ENCODE assay signal across 32 cellular contexts in genomic region chr7:64626557-64626956, GRCh38.
"Had no signal": no experiment of that assay in that cellular context is flagged by ENCODE, and none has a peak within 500 bp of the region (broad histone marks: within the 10 kb centered on the region; RNA-seq: fewer than 3 reads in every experiment).

No MANE protein-coding gene starts in this region.

- H3K27ac Mint-ChIP-seq: activated CD4-positive, alpha-beta memory T cell treated with anti-CD3 and anti-CD28 coated beads for 36 hours; activated CD8-positive, alpha-beta memory T cell treated with anti-CD3 and anti-CD28 coated beads, Interleukin-2, amount 10 ng/mL, durations not matched to agents 7 days and 5 days; activated CD8-positive, alpha-beta T cell treated with anti-CD3 and anti-CD28 coated beads, Interleukin-2, amount 10 ng/mL, durations not matched to agents 7 days and 5 days; activated naive CD4-positive, alpha-beta T cell treated with anti-CD3 and anti-CD28 coated beads, Interleukin-2, amount 10 ng/mL, durations not matched to agents 7 days and 5 days; activated naive CD4-positive, alpha-beta T cell treated with anti-CD3 and anti-CD28 coated beads, Interleukin-2, amount 50 U/mL, for 72 hours; activated naive CD8-positive, alpha-beta T cell treated with anti-CD3 and anti-CD28 coated beads, Interleukin-2, amount 10 ng/mL, durations not matched to agents 7 days and 5 days; activated T-helper 1 cell treated with anti-CD3 and anti-CD28 coated beads, Interleukin-12 subunit alpha, Interleukin-12 subunit beta, Interleukin-2, Interleukin-4 antibody, amounts not matched to agents 30 ng/mL and 10 ng/mL and 1 ng/mL, durations not matched to agents 14 hours and 24 hours and 36 hours; brain; dendritic cell treated with granulocyte-macrophage colony-stimulating factor and Interleukin-4, amounts not matched to agents 40 ng/mL and 50 ng/mL, for 4 days; endodermal cell; T-helper 17 cell; WTC11 had no signal

- H3K27ac ChIP-seq: ascending aorta, coronary artery, dorsolateral prefrontal cortex, epithelial cell of prostate, esophagus squamous epithelium, gastroesophageal sphincter, heart right ventricle, VCaP had no signal

- H3K27me3 ChIP-seq: ascending aorta, dorsolateral prefrontal cortex, esophagus squamous epithelium had no signal

- H3K4me1 ChIP-seq: esophagus squamous epithelium, heart right ventricle had no signal

- H3K9me3 ChIP-seq: ascending aorta, esophagus squamous epithelium, gastroesophageal sphincter, heart right ventricle had no signal

- H3K9me3 Mint-ChIP-seq: activated CD4-positive, alpha-beta memory T cell treated with anti-CD3 and anti-CD28 coated beads for 36 hours; activated naive CD4-positive, alpha-beta T cell treated with anti-CD3 and anti-CD28 coated beads, Interleukin-2, amount 50 U/mL, for 72 hours; central memory CD8-positive, alpha-beta T cell had no signal

- DNase-seq: activated CD4-positive, alpha-beta T cell treated with anti-CD3 and anti-CD28 coated beads for 1 hour; activated CD4-positive, alpha-beta T cell treated with anti-CD3 and anti-CD28 coated beads for 48 hours; activated CD4-positive, alpha-beta T cell treated with anti-CD3 and anti-CD28 coated beads, Interleukin-2, amount 50 U/mL, for 1 hour; activated CD8-positive, alpha-beta memory T cell treated with anti-CD3 and anti-CD28 coated beads, Interleukin-2, amount 10 ng/mL, durations not matched to agents 7 days and 5 days; activated CD8-positive, alpha-beta memory T cell treated with anti-CD3 and anti-CD28 coated beads, Interleukin-2, amount 50 U/mL, for 4 hours; activated CD8-positive, alpha-beta T cell treated with anti-CD3 and anti-CD28 coated beads, Interleukin-2, amount 10 ng/mL, durations not matched to agents 7 days and 5 days; activated gamma-delta T cell; activated naive CD4-positive, alpha-beta T cell; activated naive CD4-positive, alpha-beta T cell treated with anti-CD3 and anti-CD28 coated beads, Interleukin-2, amount 10 ng/mL, durations not matched to agents 7 days and 5 days; activated naive CD8-positive, alpha-beta T cell treated with anti-CD3 and anti-CD28 coated beads, Interleukin-2, amount 10 ng/mL, durations not matched to agents 7 days and 5 days; activated T-cell treated with anti-CD3 and anti-CD28 coated beads, Interleukin-2, amount 50 U/mL, for 1 hour; activated T-cell treated with anti-CD3 and anti-CD28 coated beads, Interleukin-2, amount 50 U/mL, for 48 hours; dorsolateral prefrontal cortex; effector memory CD4-positive, alpha-beta T cell; endodermal cell; esophagus squamous epithelium; foreskin melanocyte; heart right ventricle; T-helper 1 cell; T-helper 17 cell had no signal

- H3K36me3 Mint-ChIP-seq: activated CD4-positive, alpha-beta memory T cell treated with anti-CD3 and anti-CD28 coated beads for 36 hours; activated CD8-positive, alpha-beta memory T cell treated with anti-CD3 and anti-CD28 coated beads, Interleukin-2, amount 10 ng/mL, durations not matched to agents 7 days and 5 days; activated naive CD4-positive, alpha-beta T cell treated with anti-CD3 and anti-CD28 coated beads, Interleukin-2, amount 10 ng/mL, durations not matched to agents 7 days and 5 days; activated naive CD4-positive, alpha-beta T cell treated with anti-CD3 and anti-CD28 coated beads, Interleukin-2, amount 50 U/mL, for 72 hours; activated naive CD8-positive, alpha-beta T cell treated with anti-CD3 and anti-CD28 coated beads, Interleukin-2, amount 10 ng/mL, durations not matched to agents 7 days and 5 days; brain had no signal

- H3K36me3 ChIP-seq: ascending aorta, esophagus squamous epithelium, gastroesophageal sphincter, heart right ventricle had no signal

- ATAC-seq: activated CD8-positive, alpha-beta memory T cell treated with anti-CD3 and anti-CD28 coated beads, Interleukin-2, amount 10 ng/mL, durations not matched to agents 7 days and 5 days; activated CD8-positive, alpha-beta T cell treated with anti-CD3 and anti-CD28 coated beads, Interleukin-2, amount 10 ng/mL, durations not matched to agents 7 days and 5 days; gastroesophageal sphincter; heart right ventricle; T-helper 17 cell; WTC11 had no signal

- H3K4me1 Mint-ChIP-seq: activated CD8-positive, alpha-beta memory T cell treated with anti-CD3 and anti-CD28 coated beads, Interleukin-2, amount 10 ng/mL, durations not matched to agents 7 days and 5 days; activated naive CD4-positive, alpha-beta T cell treated with anti-CD3 and anti-CD28 coated beads, Interleukin-2, amount 10 ng/mL, durations not matched to agents 7 days and 5 days; activated naive CD8-positive, alpha-beta T cell treated with anti-CD3 and anti-CD28 coated beads, Interleukin-2, amount 10 ng/mL, durations not matched to agents 7 days and 5 days; brain; endodermal cell; WTC11 had no signal

- H3K27me3 Mint-ChIP-seq: activated CD4-positive, alpha-beta memory T cell treated with anti-CD3 and anti-CD28 coated beads for 36 hours; activated CD8-positive, alpha-beta memory T cell treated with anti-CD3 and anti-CD28 coated beads, Interleukin-2, amount 10 ng/mL, durations not matched to agents 7 days and 5 days; activated naive CD4-positive, alpha-beta T cell treated with anti-CD3 and anti-CD28 coated beads, Interleukin-2, amount 10 ng/mL, durations not matched to agents 7 days and 5 days; activated naive CD8-positive, alpha-beta T cell treated with anti-CD3 and anti-CD28 coated beads, Interleukin-2, amount 10 ng/mL, durations not matched to agents 7 days and 5 days; brain; central memory CD8-positive, alpha-beta T cell; dendritic cell treated with granulocyte-macrophage colony-stimulating factor and Interleukin-4, amounts not matched to agents 40 ng/mL and 50 ng/mL, for 4 days had no signal

- H3K4me3 ChIP-seq: ascending aorta, coronary artery, dorsolateral prefrontal cortex, esophagus squamous epithelium, gastroesophageal sphincter, heart right ventricle had no signal

- H3K4me3 Mint-ChIP-seq: activated CD4-positive, alpha-beta memory T cell treated with anti-CD3 and anti-CD28 coated beads for 36 hours; activated CD8-positive, alpha-beta memory T cell treated with anti-CD3 and anti-CD28 coated beads, Interleukin-2, amount 10 ng/mL, durations not matched to agents 7 days and 5 days; activated CD8-positive, alpha-beta T cell treated with anti-CD3 and anti-CD28 coated beads, Interleukin-2, amount 10 ng/mL, durations not matched to agents 7 days and 5 days; activated naive CD4-positive, alpha-beta T cell treated with anti-CD3 and anti-CD28 coated beads, Interleukin-2, amount 10 ng/mL, durations not matched to agents 7 days and 5 days; activated naive CD8-positive, alpha-beta T cell treated with anti-CD3 and anti-CD28 coated beads, Interleukin-2, amount 10 ng/mL, durations not matched to agents 7 days and 5 days; activated T-helper 1 cell treated with anti-CD3 and anti-CD28 coated beads, Interleukin-12 subunit alpha, Interleukin-12 subunit beta, Interleukin-2, Interleukin-4 antibody, amounts not matched to agents 30 ng/mL and 10 ng/mL and 1 ng/mL, durations not matched to agents 14 hours and 24 hours and 36 hours; brain; central memory CD8-positive, alpha-beta T cell; dendritic cell treated with granulocyte-macrophage colony-stimulating factor and Interleukin-4, amounts not matched to agents 40 ng/mL and 50 ng/mL, for 4 days; endodermal cell; T-helper 17 cell; WTC11 had no signal
